Comparison of ENCODE assay signal across 8 cellular contexts in genomic region chr1:235971020-235971419, GRCh38.
DNase-seq lines count a peak whose midpoint lies in the region; ATAC-seq, FAIRE-seq and TF ChIP-seq lines count a peak whose summit lies in the region.

No MANE protein-coding gene starts in this region.

- no peak for TF ChIP-seq CTCF in chondrocyte (IDR thresholded peaks at IDR 0.05)

- FAIRE-seq in RCC 7860 (lab: Jason Lieb, UNC), result no peak

- peak overlapping the region; percentile 92 for H2AFZ ChIP-seq in neuron (ENCODE audit: low read depth, low read length)

- H3K9me3 Mint-ChIP-seq in stimulated activated naive CD8-positive, alpha-beta T cell treated with anti-CD3 and anti-CD28 coated beads, Interleukin-15, Interleukin-2, amounts not matched to agents 100 ng/mL and 50 ng/mL, for 24 hours, result no peaks in the 10 kb centered on the region
- H3K9me3 Mint-ChIP-seq in chondrocyte (ENCODE audit: low read depth), result peaks cover 12% of the 10 kb centered on the region
- peaks cover 7% of the 10 kb centered on the region for H3K9me3 Mint-ChIP-seq in activated T-helper 2 cell treated with anti-CD3 and anti-CD28 coated beads, Interferon-gamma antibody, Interleukin-2, Interleukin-4, amounts not matched to agents 10 μg/mL and 5 μg/mL and 100 μg/mL, durations not matched to agents 14 hours and 24 hours and 36 hours

- no peaks in the 10 kb centered on the region for H3K9me3 ChIP-seq in neuron (ENCODE audit: low read length)

- no peaks in the 10 kb centered on the region for H3K36me3 ChIP-seq in neuron (ENCODE audit: insufficient read depth, low read length)

- H3K27ac Mint-ChIP-seq in stimulated activated naive CD8-positive, alpha-beta T cell treated with anti-CD3 and anti-CD28 coated beads, Interleukin-15, Interleukin-2, amounts not matched to agents 100 ng/mL and 50 ng/mL, for 24 hours, result peak overlapping the region; percentile 90
- H3K27ac Mint-ChIP-seq in chondrocyte (ENCODE audit: unreplicated experiment), result peak overlapping the region; percentile 96
- H3K27ac Mint-ChIP-seq in activated T-helper 2 cell treated with anti-CD3 and anti-CD28 coated beads, Interferon-gamma antibody, Interleukin-2, Interleukin-4, amounts not matched to agents 10 μg/mL and 5 μg/mL and 100 μg/mL, durations not matched to agents 14 hours and 24 hours and 36 hours, result no peak overlapping the region

- intact Hi-C loops in activated T-helper 2 cell treated with anti-CD3 and anti-CD28 coated beads, Interferon-gamma antibody, Interleukin-2, Interleukin-4, amounts not matched to agents 10 μg/mL and 5 μg/mL and 100 μg/mL, durations not matched to agents 14 hours and 24 hours and 36 hours (cut with micrococcal nuclease), result loop anchor here (1.0 to 5.0 kb wide), 7 partner anchors 18 to 458 kb away; no protein-coding TSS in a partner anchor

- no peaks in the 10 kb centered on the region for H3K36me3 Mint-ChIP-seq in stimulated activated naive CD8-positive, alpha-beta T cell treated with anti-CD3 and anti-CD28 coated beads, Interleukin-15, Interleukin-2, amounts not matched to agents 100 ng/mL and 50 ng/mL, for 24 hours (ENCODE audit: low read depth)
- H3K36me3 Mint-ChIP-seq in chondrocyte (ENCODE audit: low read depth), result peaks cover 1% of the 10 kb centered on the region
- no peaks in the 10 kb centered on the region for H3K36me3 Mint-ChIP-seq in activated T-helper 2 cell treated with anti-CD3 and anti-CD28 coated beads, Interferon-gamma antibody, Interleukin-2, Interleukin-4, amounts not matched to agents 10 μg/mL and 5 μg/mL and 100 μg/mL, durations not matched to agents 14 hours and 24 hours and 36 hours (ENCODE audit: low read depth)

- ATAC-seq in stimulated activated naive CD8-positive, alpha-beta T cell treated with anti-CD3 and anti-CD28 coated beads, Interleukin-15, Interleukin-2, amounts not matched to agents 100 U/mL and 50 U/mL, for 24 hours, result no peak

- H3K4me3 Mint-ChIP-seq in stimulated activated naive CD8-positive, alpha-beta T cell treated with anti-CD3 and anti-CD28 coated beads, Interleukin-15, Interleukin-2, amounts not matched to agents 100 ng/mL and 50 ng/mL, for 24 hours, result peak overlapping the region; percentile 77
- H3K4me3 Mint-ChIP-seq in chondrocyte (ENCODE audit: unreplicated experiment), result no peak overlapping the region
- H3K4me3 Mint-ChIP-seq in activated T-helper 2 cell treated with anti-CD3 and anti-CD28 coated beads, Interferon-gamma antibody, Interleukin-2, Interleukin-4, amounts not matched to agents 10 μg/mL and 5 μg/mL and 100 μg/mL, durations not matched to agents 14 hours and 24 hours and 36 hours (ENCODE audit: low read depth), result no peak overlapping the region

- no peaks in the 10 kb centered on the region for H3K27me3 Mint-ChIP-seq in stimulated activated naive CD8-positive, alpha-beta T cell treated with anti-CD3 and anti-CD28 coated beads, Interleukin-15, Interleukin-2, amounts not matched to agents 100 ng/mL and 50 ng/mL, for 24 hours
- H3K27me3 Mint-ChIP-seq in chondrocyte (ENCODE audit: low read depth), result no peaks in the 10 kb centered on the region
- peaks cover 9% of the 10 kb centered on the region for H3K27me3 Mint-ChIP-seq in activated T-helper 2 cell treated with anti-CD3 and anti-CD28 coated beads, Interferon-gamma antibody, Interleukin-2, Interleukin-4, amounts not matched to agents 10 μg/mL and 5 μg/mL and 100 μg/mL, durations not matched to agents 14 hours and 24 hours and 36 hours (ENCODE audit: low read depth)

- H3K4me3 ChIP-seq in neuron (ENCODE audit: low read length), result no peak overlapping the region

- H3K27me3 ChIP-seq in neuron (ENCODE audit: insufficient read depth, low read length), result no peaks in the 10 kb centered on the region

- H3K4me1 Mint-ChIP-seq in stimulated activated naive CD8-positive, alpha-beta T cell treated with anti-CD3 and anti-CD28 coated beads, Interleukin-15, Interleukin-2, amounts not matched to agents 100 ng/mL and 50 ng/mL, for 24 hours (ENCODE audit: low read depth), result peaks cover 17% of the 10 kb centered on the region
- peaks cover 20% of the 10 kb centered on the region for H3K4me1 Mint-ChIP-seq in chondrocyte (ENCODE audit: low read depth)
- peaks cover 30% of the 10 kb centered on the region for H3K4me1 Mint-ChIP-seq in activated T-helper 2 cell treated with anti-CD3 and anti-CD28 coated beads, Interferon-gamma antibody, Interleukin-2, Interleukin-4, amounts not matched to agents 10 μg/mL and 5 μg/mL and 100 μg/mL, durations not matched to agents 14 hours and 24 hours and 36 hours (ENCODE audit: low read depth)

- in situ Hi-C loops in ACHN (cut with HindIII; ENCODE audit: low pct_ligation_motif_present, low pct_unique_long_range_greater_than_20kb, low sequenced_read_pairs), result no loop called here

- DNase-seq in stimulated activated naive CD8-positive, alpha-beta T cell treated with anti-CD3 and anti-CD28 coated beads, Interleukin-15, Interleukin-2, amounts not matched to agents 100 U/mL and 50 U/mL, for 24 hours, result no peak
- DNase-seq in chondrocyte (ENCODE audit: low spot score) (no peak), ACHN (no peak), RCC 7860 (ENCODE audit: low spot score) (no peak), Ammon's horn (ENCODE audit: low spot score) (no peak)
- no peak for DNase-seq in activated T-helper 2 cell treated with anti-CD3 and anti-CD28 coated beads, Interferon-gamma antibody, Interleukin-2, Interleukin-4, amounts not matched to agents 10 μg/mL and 5 μg/mL and 100 μg/mL, durations not matched to agents 14 hours and 24 hours and 36 hours (ENCODE audit: low spot score)

- H3K4me1 ChIP-seq in neuron (ENCODE audit: insufficient read depth, low read length), result peaks cover 9% of the 10 kb centered on the region
